Comparison of ENCODE assay signal across 9 cellular contexts in the genomic region with DNA sequence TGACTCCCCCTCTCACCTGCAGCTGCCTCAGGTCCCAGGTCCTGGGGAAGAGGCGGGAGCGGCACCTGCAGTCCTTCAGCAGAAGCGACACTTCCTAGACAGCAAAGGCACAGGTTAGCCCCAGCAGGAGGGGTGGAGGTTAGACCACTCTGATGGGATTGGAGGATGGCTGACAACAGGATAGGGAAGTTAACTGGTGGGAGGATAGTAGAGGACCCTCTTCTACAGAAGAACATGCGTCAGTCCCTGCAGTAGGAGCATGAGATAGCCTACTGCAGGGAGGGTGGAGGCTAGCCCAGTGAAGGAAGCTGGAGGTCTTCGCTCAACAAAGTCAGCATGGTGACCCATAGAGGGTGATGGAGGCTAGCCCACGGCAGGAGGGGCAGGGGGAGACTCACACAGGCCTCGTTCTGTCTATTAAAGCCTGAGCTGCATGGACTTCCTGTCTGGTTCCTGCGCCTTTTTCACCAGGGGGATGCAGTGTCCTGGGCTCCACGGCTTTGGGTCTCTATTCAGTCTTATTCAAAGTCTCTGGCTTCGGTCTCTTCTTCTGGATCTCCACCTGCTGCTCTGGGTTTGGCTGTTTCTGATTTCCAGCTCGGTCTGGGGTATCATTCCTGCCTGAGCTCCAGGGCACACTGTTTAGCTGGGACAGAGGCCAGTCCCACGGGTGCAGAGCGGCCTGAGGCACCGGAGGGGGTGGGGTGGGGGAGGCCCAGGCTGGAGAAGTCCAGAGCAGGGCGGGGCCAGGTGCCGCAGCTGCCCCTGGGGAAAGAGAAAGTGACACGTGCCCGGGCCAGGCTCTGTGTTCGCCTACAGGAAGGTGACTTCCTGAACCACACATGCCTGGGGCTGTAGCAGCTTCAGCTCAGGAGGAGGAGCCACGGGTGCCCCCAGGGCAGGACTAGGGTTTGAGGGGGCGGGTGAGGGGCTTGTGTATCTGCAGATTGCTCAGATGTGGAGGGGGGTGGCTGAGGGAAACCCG. TPM values are rescaled to one million over a fixed set of nuclear protein-coding genes. Genes with fewer than 3 reads are reported as not detected.
DNase-seq lines count a peak whose midpoint lies in the region; ATAC-seq and TF ChIP-seq lines count a peak whose summit lies in the region.
"Had no signal": no experiment of that assay in that cellular context is flagged by ENCODE, and none has a peak within 500 bp of the region (broad histone marks: within the 10 kb centered on the region; RNA-seq: fewer than 3 reads in every experiment).

No MANE protein-coding gene starts in this region.

- H3K4me1 ChIP-seq in BE2C = no peaks in the 10 kb centered on the region

- no peak overlapping the region for H3K4me3 ChIP-seq in BE2C (ENCODE audit: low read depth, low read length)
- H3K4me3 ChIP-seq: skin epidermis had no signal

- peak; percentile 68 for ATAC-seq in GM19035 (IDR thresholded peaks at IDR 0.05; ENCODE audit: unreplicated experiment)

- no peaks in the 10 kb centered on the region for H3K36me3 ChIP-seq in BE2C

- DNase-seq in BE2C (peak; percentile 42), NCI-H2196 (lab: John Stamatoyannopoulos, UW; ENCODE audit: unreplicated experiment) (peak; percentile 73), mucosa of gallbladder (ENCODE audit: low spot score) (peak; percentile 60), putamen (ENCODE audit: low spot score) (no peak), hippocampal formation (lab: John Stamatoyannopoulos, UW) (no peak), pons (ENCODE audit: low spot score) (no peak)
- peak; percentile 39 for DNase-seq in activated T-cell treated with anti-CD3 and anti-CD28 coated beads, Interleukin-2, amount 50 U/mL, for 1 hour

- H3K27me3 ChIP-seq in BE2C = no peaks in the 10 kb centered on the region

- no peaks in the 10 kb centered on the region for H3K9me3 ChIP-seq in BE2C

- TF ChIP-seq CTCF in BE2C (IDR thresholded peaks at IDR 0.05; ENCODE audit: low read depth, low read length) = no peak

RNA-seq across cellular contexts. Expression of gene IFNL3, which starts 7.3 kb away (rescaled TPM):
- polyA plus RNA-seq in BE2C (2012; ENCODE audit: insufficient read depth, insufficient read length, low read depth) = not detected
- not detected for total RNA-seq in mucosa of gallbladder

RNA-seq across cellular contexts. Expression of gene IFNL4, which starts 11.2 kb away (rescaled TPM):
- polyA plus RNA-seq in BE2C (2012; ENCODE audit: insufficient read depth, insufficient read length, low read depth) = not detected
- total RNA-seq in mucosa of gallbladder = not detected

RNA-seq across cellular contexts. Expression of gene IFNL2, which starts 30.7 kb away (rescaled TPM):
- polyA plus RNA-seq in BE2C (2012; ENCODE audit: insufficient read depth, insufficient read length, low read depth) = not detected
- not detected for total RNA-seq in mucosa of gallbladder

RNA-seq across cellular contexts. Expression of gene SYCN, which starts 33.4 kb away (rescaled TPM):
- polyA plus RNA-seq in BE2C (2012; ENCODE audit: insufficient read depth, insufficient read length, low read depth) = not detected
- total RNA-seq in mucosa of gallbladder = 1.1 TPM

RNA-seq across cellular contexts. Expression of gene NCCRP1, which starts 40.7 kb away (rescaled TPM):
- not detected for polyA plus RNA-seq in BE2C (2012; ENCODE audit: insufficient read depth, insufficient read length, low read depth)
- 0.17 TPM for total RNA-seq in mucosa of gallbladder

Comparison
In these comparisons a context has a peak if more than half of its experiments do, and no peak if none do; other contexts are left out.
1. DNase-seq: peak in BE2C (single experiment), NCI-H2196 (single experiment), activated T-cell treated with anti-CD3 and anti-CD28 coated beads, Interleukin-2, amount 50 U/mL, for 1 hour (single experiment) and mucosa of gallbladder (single experiment); none in putamen (single experiment), hippocampal formation (0 of 2) and pons (single experiment).